Comparison of ENCODE assay signal across 13 cellular contexts in the genomic region with DNA sequence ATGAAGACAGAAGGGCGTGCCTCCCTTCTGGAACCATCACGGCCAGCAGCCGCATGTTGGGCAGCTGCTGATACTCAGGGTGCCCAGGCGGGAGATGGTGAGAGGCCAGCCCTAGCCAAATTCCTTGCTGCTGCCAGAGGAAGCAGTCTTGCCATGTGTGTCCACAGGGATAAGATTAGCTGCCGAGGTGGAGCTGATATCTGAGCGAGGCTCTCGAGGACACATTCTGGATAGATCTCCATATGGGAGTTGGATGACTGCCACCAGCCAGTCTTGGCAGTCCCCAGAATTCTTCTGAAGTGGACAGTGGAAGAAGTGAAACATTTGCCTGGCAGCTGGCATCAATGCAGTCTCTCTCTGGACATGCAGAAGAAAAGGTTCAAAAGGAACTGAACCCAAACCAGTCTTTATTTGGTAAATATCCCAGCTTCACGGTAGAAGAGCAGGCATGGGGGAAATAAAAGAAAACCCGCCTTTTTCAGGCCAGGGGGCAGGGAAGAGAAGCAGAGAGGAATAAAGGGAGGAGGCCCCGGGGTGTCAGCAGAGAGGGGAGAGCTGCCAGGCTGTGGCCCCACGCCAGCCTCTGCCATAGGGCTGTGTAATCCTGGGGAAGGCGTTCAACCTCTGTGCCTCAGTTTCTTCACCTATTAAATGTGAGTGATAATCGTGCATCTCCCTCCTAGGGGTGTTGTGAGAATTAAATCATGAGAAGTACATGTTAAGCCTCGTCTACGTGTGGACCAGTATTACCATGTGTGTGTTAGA. TPM values are rescaled to one million over a fixed set of nuclear protein-coding genes. Genes with fewer than 3 reads are reported as not detected.
DNase-seq lines count a peak whose midpoint lies in the region; ATAC-seq and TF ChIP-seq lines count a peak whose summit lies in the region.
"Had no signal": no experiment of that assay in that cellular context is flagged by ENCODE, and none has a peak within 500 bp of the region (broad histone marks: within the 10 kb centered on the region; RNA-seq: fewer than 3 reads in every experiment).

No MANE protein-coding gene starts in this region.

- H3K27me3 ChIP-seq in ovary, result no peaks in the 10 kb centered on the region
- H3K27me3 ChIP-seq: neutrophil had no signal

- DNase-seq in DMS79 treated with DMSO at 0.1 percent for 48 hours (lab: John Stamatoyannopoulos, UW) (peak; percentile 61), anterior cingulate cortex (lab: John Stamatoyannopoulos, UW) (peak in 40 of 58 donors; percentile 2 to 61 (median 26)), fibroblast of the aortic adventitia (ENCODE audit: low read depth) (peak; percentile 75), ovary (peak in 4 of 5 donors; percentile 27 to 63 (median 42)), NCI-H2107 (lab: John Stamatoyannopoulos, UW) (no peak), GM19238 (ENCODE audit: insufficient read length, low spot score) (no peak)
- DNase-seq: activated effector memory CD4-positive, alpha-beta T cell treated with Interleukin-2 at 50 U/mL for 16 hours; NCI-H226; PC-3; stimulated activated CD4-positive, alpha-beta T cell treated with anti-CD3 and anti-CD28 coated beads, Interleukin-15, amount 100 ng/mL, for 24 hours had no signal

- peaks cover 8% of the 10 kb centered on the region for H3K4me1 ChIP-seq in ovary (ENCODE audit: insufficient read depth)

- H3K27ac ChIP-seq in ovary, result no peak overlapping the region
- H3K27ac ChIP-seq: neutrophil had no signal

- 46 to 56% (median 52%) methylated on average over 15 of the region's 15 CpGs for WGBS in ovary, 3 donors

- no peak for ATAC-seq in GM19023 (IDR thresholded peaks at IDR 0.05; ENCODE audit: unreplicated experiment)
- no peak for ATAC-seq in SK-N-SH treated with all-trans-retinoic acid at 6 μM for 48 hours
- ATAC-seq: PC-3 had no signal

- no peaks in the 10 kb centered on the region for H3K36me3 ChIP-seq in ovary
- H3K36me3 ChIP-seq: neutrophil had no signal

- no peak for TF ChIP-seq CTCF in fibroblast of the aortic adventitia (IDR thresholded peaks at IDR 0.05; ENCODE audit: insufficient read depth, low read length)
- no peak for TF ChIP-seq CTCF in ovary (IDR thresholded peaks at IDR 0.05)

- no peak for TF ChIP-seq EP300 in ovary (IDR thresholded peaks at IDR 0.05)

- TF ChIP-seq POLR2A in ovary (IDR thresholded peaks at IDR 0.05), result no peak

- intact Hi-C loops in ovary (cut with DNase I), result no loop called here

- no peak overlapping the region for H3K4me3 ChIP-seq in fibroblast of the aortic adventitia (ENCODE audit: low read depth, low read length)
- no peak overlapping the region for H3K4me3 ChIP-seq in ovary

- no peaks in the 10 kb centered on the region for H3K9me3 ChIP-seq in ovary
- H3K9me3 ChIP-seq: neutrophil had no signal

TF ChIP-seq in SK-N-SH treated with all-trans-retinoic acid at 6 μM for 48 hours, 23 proteins besides CTCF, POLR2A, EP300 and RAD21:
- TF ChIP-seq CSDC2 (CRISPR knock-in tag; IDR thresholded peaks at IDR 0.05) (no peak), ISL1 (CRISPR knock-in tag; IDR thresholded peaks at IDR 0.05) (no peak), RARB (CRISPR knock-in tag; IDR thresholded peaks at IDR 0.05) (no peak), ZFP30 (CRISPR knock-in tag; IDR thresholded peaks at IDR 0.05) (no peak), TCF4 (CRISPR knock-in tag; IDR thresholded peaks at IDR 0.05; ENCODE audit: borderline replicate concordance) (no peak), BACH2 (CRISPR knock-in tag; IDR thresholded peaks at IDR 0.05; ENCODE audit: borderline replicate concordance) (no peak), TOX (CRISPR knock-in tag; IDR thresholded peaks at IDR 0.05; ENCODE audit: borderline replicate concordance) (no peak), OSR1 (CRISPR knock-in tag; IDR thresholded peaks at IDR 0.05) (no peak), PPARA (CRISPR knock-in tag; IDR thresholded peaks at IDR 0.05; ENCODE audit: borderline replicate concordance) (no peak), ARNTL (CRISPR knock-in tag; IDR thresholded peaks at IDR 0.05; ENCODE audit: borderline replicate concordance, low read depth) (no peak), ZNF70 (CRISPR knock-in tag; IDR thresholded peaks at IDR 0.05) (no peak), ZFP3 (CRISPR knock-in tag; IDR thresholded peaks at IDR 0.05) (no peak), SNAI2 (CRISPR knock-in tag; IDR thresholded peaks at IDR 0.05) (no peak)
- TF ChIP-seq, protein P1, sequence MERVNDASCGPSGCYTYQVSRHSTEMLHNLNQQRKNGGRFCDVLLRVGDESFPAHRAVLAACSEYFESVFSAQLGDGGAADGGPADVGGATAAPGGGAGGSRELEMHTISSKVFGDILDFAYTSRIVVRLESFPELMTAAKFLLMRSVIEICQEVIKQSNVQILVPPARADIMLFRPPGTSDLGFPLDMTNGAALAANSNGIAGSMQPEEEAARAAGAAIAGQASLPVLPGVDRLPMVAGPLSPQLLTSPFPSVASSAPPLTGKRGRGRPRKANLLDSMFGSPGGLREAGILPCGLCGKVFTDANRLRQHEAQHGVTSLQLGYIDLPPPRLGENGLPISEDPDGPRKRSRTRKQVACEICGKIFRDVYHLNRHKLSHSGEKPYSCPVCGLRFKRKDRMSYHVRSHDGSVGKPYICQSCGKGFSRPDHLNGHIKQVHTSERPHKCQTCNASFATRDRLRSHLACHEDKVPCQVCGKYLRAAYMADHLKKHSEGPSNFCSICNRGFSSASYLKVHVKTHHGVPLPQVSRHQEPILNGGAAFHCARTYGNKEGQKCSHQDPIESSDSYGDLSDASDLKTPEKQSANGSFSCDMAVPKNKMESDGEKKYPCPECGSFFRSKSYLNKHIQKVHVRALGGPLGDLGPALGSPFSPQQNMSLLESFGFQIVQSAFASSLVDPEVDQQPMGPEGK (CRISPR knock-in tag; IDR thresholded peaks at IDR 0.05; ENCODE audit: borderline replicate concordance), result no peak
- TF ChIP-seq, protein P2, sequence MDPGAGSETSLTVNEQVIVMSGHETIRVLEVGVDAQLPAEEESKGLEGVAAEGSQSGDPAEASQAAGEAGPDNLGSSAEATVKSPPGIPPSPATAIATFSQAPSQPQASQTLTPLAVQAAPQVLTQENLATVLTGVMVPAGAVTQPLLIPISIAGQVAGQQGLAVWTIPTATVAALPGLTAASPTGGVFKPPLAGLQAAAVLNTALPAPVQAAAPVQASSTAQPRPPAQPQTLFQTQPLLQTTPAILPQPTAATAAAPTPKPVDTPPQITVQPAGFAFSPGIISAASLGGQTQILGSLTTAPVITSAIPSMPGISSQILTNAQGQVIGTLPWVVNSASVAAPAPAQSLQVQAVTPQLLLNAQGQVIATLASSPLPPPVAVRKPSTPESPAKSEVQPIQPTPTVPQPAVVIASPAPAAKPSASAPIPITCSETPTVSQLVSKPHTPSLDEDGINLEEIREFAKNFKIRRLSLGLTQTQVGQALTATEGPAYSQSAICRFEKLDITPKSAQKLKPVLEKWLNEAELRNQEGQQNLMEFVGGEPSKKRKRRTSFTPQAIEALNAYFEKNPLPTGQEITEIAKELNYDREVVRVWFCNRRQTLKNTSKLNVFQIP (CRISPR knock-in tag; IDR thresholded peaks at IDR 0.05; ENCODE audit: borderline replicate concordance, low read depth), result no peak

RNA-seq across cellular contexts. Expression of a gene that starts 3.7 kb away (rescaled TPM):
- total RNA-seq in fibroblast of the aortic adventitia (ENCODE audit: low replicate concordance) (72.5 and 74.4 TPM in 2 replicates), ovary (10 to 100 TPM; 23.2 to 55.5 (median 44.8) TPM)
- 10 to 100 TPM; 34.6 to 68.1 TPM for polyA plus RNA-seq in ovary

Comparison
In these comparisons a context has a peak if more than half of its experiments do, and no peak if none do; other contexts are left out.
1. DNase-seq: peak in DMS79 treated with DMSO at 0.1 percent for 48 hours (single experiment), anterior cingulate cortex (40 of 58), fibroblast of the aortic adventitia (single experiment) and ovary (4 of 5); none in NCI-H2107 (single experiment) and GM19238 (single experiment).